24 cellular contexts compared by ENCODE assay signal in genomic region chr5:73706963-73707362, GRCh38.
"Had no signal": no experiment of that assay in that cellular context is flagged by ENCODE, and none has a peak within 500 bp of the region (broad histone marks: within the 10 kb centered on the region; RNA-seq: fewer than 3 reads in every experiment).

No MANE protein-coding gene starts in this region.

- H3K27me3 ChIP-seq: brain microvascular endothelial cell, gastrocnemius medialis, neutrophil, tibial nerve, uterus had no signal

- H3K27ac ChIP-seq: brain microvascular endothelial cell, gastrocnemius medialis, neutrophil, parathyroid adenoma, skin epidermis, uterus had no signal

- H3K36me3 ChIP-seq: gastrocnemius medialis, neutrophil, uterus had no signal

- H3K9me3 ChIP-seq: gastrocnemius medialis, neutrophil, uterus had no signal

- H3K79me2 ChIP-seq: parathyroid adenoma had no signal

- H2AFZ ChIP-seq: parathyroid adenoma had no signal

- H3K4me3 ChIP-seq: gastrocnemius medialis, skin epidermis, tibial nerve, uterus had no signal

- ATAC-seq: gastrocnemius medialis; left ventricle myocardium superior; right cardiac atrium; stimulated activated naive CD8-positive, alpha-beta T cell treated with anti-CD3 and anti-CD28 coated beads, Interleukin-15, amount 100 ng/mL, for 72 hours had no signal

- H3K9ac ChIP-seq: parathyroid adenoma had no signal

- DNase-seq: activated CD4-positive, alpha-beta memory T cell treated with anti-CD3 and anti-CD28 coated beads for 36 hours; activated CD4-positive, alpha-beta T cell treated with anti-CD3 and anti-CD28 coated beads for 48 hours; activated naive CD4-positive, alpha-beta T cell treated with anti-CD3 and anti-CD28 coated beads for 36 hours; activated naive CD8-positive, alpha-beta T cell treated with anti-CD3 and anti-CD28 coated beads, Interleukin-2, amount 10 ng/mL, durations not matched to agents 7 days and 5 days; activated T-cell treated with anti-CD3 and anti-CD28 coated beads, Interleukin-2, amount 50 U/mL, for 48 hours; amygdala; brain microvascular endothelial cell; caudate nucleus; dermis blood vessel endothelial cell; effector memory CD4-positive, alpha-beta T cell; gastrocnemius medialis; head of caudate nucleus; hypothalamus; left ventricle myocardium superior; mammary epithelial cell; midbrain; right cardiac atrium; stimulated activated CD4-positive, alpha-beta T cell treated with anti-CD3 and anti-CD28 coated beads, Interleukin-1b, Interleukin-23, amount 100 ng/mL, for 48 hours; stimulated activated naive CD8-positive, alpha-beta T cell treated with anti-CD3 and anti-CD28 coated beads, Interleukin-15, amount 100 ng/mL, for 72 hours; uterus had no signal

- H3K4me1 ChIP-seq: gastrocnemius medialis, parathyroid adenoma, uterus had no signal
